1 cellular context compared by ENCODE assay signal in genomic region chr17:81711814-81712467, GRCh38.
A peak's percentile ranks its signal among the peaks of the same experiment; 100 is the strongest.
TF ChIP-seq lines count a peak whose summit lies in the region.

A gene with protein sequence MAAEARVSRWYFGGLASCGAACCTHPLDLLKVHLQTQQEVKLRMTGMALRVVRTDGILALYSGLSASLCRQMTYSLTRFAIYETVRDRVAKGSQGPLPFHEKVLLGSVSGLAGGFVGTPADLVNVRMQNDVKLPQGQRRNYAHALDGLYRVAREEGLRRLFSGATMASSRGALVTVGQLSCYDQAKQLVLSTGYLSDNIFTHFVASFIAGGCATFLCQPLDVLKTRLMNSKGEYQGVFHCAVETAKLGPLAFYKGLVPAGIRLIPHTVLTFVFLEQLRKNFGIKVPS (plus strand): TSS chr17:81712284. CDS start chr17:81712427, 143 bp downstream.

TF ChIP-seq in GM12878, 131 proteins besides CTCF, POLR2A, EP300 and RAD21 (continued from another document and continues in another):
- TF ChIP-seq, protein P1, sequence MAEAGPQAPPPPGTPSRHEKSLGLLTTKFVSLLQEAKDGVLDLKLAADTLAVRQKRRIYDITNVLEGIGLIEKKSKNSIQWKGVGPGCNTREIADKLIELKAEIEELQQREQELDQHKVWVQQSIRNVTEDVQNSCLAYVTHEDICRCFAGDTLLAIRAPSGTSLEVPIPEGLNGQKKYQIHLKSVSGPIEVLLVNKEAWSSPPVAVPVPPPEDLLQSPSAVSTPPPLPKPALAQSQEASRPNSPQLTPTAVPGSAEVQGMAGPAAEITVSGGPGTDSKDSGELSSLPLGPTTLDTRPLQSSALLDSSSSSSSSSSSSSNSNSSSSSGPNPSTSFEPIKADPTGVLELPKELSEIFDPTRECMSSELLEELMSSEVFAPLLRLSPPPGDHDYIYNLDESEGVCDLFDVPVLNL (IDR thresholded peaks at IDR 0.05; ENCODE audit: low read depth, low read length): peak; percentile 62
- TF ChIP-seq BMI1 (IDR thresholded peaks at IDR 0.05; ENCODE audit: borderline replicate concordance) (no peak), EZH2 (IDR thresholded peaks at IDR 0.05; ENCODE audit: borderline replicate concordance, control insufficient read depth, low read depth, low read length) (no peak), MYC (IDR thresholded peaks at IDR 0.05; ENCODE audit: insufficient read depth, insufficient read length, insufficient replicate concordance, low read length, severe bottlenecking) (no peak), ZNF592 (IDR thresholded peaks at IDR 0.05) (peak; percentile 68; the same call in 1 of the 2 replicates), ZSCAN29 (IDR thresholded peaks at IDR 0.05) (0 out of 2 replicates have a peak, but pooled peaks have one; percentile 17), DPF2 (IDR thresholded peaks at IDR 0.05) (peak; percentile 84), SREBF2 (IDR thresholded peaks at IDR 0.05; ENCODE audit: low read length) (no peak), RBBP5 (conservative IDR thresholded peaks at IDR 0.05) (no peak), EGR1 (IDR thresholded peaks at IDR 0.05; ENCODE audit: borderline replicate concordance in 1 of 2, low read depth in 2 of 2, low read length in 2 of 2) (0 out of 3 replicates have a peak, but pooled peaks of 1 of the 2 experiments have one; percentile 41), TAF1 (IDR thresholded peaks at IDR 0.05; ENCODE audit: borderline replicate concordance, low read depth, low read length) (0 out of 2 replicates have a peak, but pooled peaks have one; percentile 10), HDGF (IDR thresholded peaks at IDR 0.05) (no peak), CEBPB (IDR thresholded peaks at IDR 0.05; ENCODE audit: borderline replicate concordance in 1 of 2, low read depth in 2 of 2, low read length in 2 of 2) (no peak), MXI1 (IDR thresholded peaks at IDR 0.05; ENCODE audit: low read depth, low read length) (peak; percentile 93), PAX5 (IDR thresholded peaks at IDR 0.05; ENCODE audit: borderline replicate concordance, low read depth, low read length) (no peak), SPI1 (IDR thresholded peaks at IDR 0.05; ENCODE audit: borderline replicate concordance, insufficient read depth, low read depth, low read length) (no peak), TCF12 (IDR thresholded peaks at IDR 0.05; ENCODE audit: low read depth, low read length) (0 out of 2 replicates have a peak, but pooled peaks have one; percentile 30), SRF (IDR thresholded peaks at IDR 0.05; ENCODE audit: low read depth in 2 of 2, low read length in 2 of 2) (no peak), SIN3A (IDR thresholded peaks at IDR 0.05; ENCODE audit: low read depth, low read length) (no peak; the same call in 1 of the 2 replicates), RAD51 (IDR thresholded peaks at IDR 0.05) (peak; percentile 79), ZBED1 (IDR thresholded peaks at IDR 0.05; ENCODE audit: borderline replicate concordance) (no peak), RUNX3 (IDR thresholded peaks at IDR 0.05; ENCODE audit: low read length) (no peak), PAX8 (IDR thresholded peaks at IDR 0.05) (no peak), ZNF384 (IDR thresholded peaks at IDR 0.05; ENCODE audit: borderline replicate concordance, low read depth, low read length) (no peak), FOXK2 (IDR thresholded peaks at IDR 0.05) (no peak), RELA (IDR thresholded peaks at IDR 0.05; ENCODE audit: borderline replicate concordance, partially characterized antibody) (no peak), ATF7 (IDR thresholded peaks at IDR 0.05; ENCODE audit: low read depth) (no peak), BHLHE40 (IDR thresholded peaks at IDR 0.05; ENCODE audit: borderline replicate concordance in 1 of 2, low read depth in 2 of 2, low read length in 1 of 2) (peak; percentile 84 to 96; a peak in 3 of 4 replicates), STAT3 (IDR thresholded peaks at IDR 0.05; ENCODE audit: low read depth, low read length) (no peak), YY1 (IDR thresholded peaks at IDR 0.05; ENCODE audit: low read depth, low read length) (peak; percentile 27), SUPT20H (IDR thresholded peaks at IDR 0.05; ENCODE audit: borderline replicate concordance, control insufficient read depth, low read depth, low read length) (no peak), IKZF2 (IDR thresholded peaks at IDR 0.05) (no peak), NR2C2 (IDR thresholded peaks at IDR 0.05; ENCODE audit: borderline replicate concordance, control insufficient read depth, insufficient read length, low read depth) (no peak)
- TF ChIP-seq, protein P2, sequence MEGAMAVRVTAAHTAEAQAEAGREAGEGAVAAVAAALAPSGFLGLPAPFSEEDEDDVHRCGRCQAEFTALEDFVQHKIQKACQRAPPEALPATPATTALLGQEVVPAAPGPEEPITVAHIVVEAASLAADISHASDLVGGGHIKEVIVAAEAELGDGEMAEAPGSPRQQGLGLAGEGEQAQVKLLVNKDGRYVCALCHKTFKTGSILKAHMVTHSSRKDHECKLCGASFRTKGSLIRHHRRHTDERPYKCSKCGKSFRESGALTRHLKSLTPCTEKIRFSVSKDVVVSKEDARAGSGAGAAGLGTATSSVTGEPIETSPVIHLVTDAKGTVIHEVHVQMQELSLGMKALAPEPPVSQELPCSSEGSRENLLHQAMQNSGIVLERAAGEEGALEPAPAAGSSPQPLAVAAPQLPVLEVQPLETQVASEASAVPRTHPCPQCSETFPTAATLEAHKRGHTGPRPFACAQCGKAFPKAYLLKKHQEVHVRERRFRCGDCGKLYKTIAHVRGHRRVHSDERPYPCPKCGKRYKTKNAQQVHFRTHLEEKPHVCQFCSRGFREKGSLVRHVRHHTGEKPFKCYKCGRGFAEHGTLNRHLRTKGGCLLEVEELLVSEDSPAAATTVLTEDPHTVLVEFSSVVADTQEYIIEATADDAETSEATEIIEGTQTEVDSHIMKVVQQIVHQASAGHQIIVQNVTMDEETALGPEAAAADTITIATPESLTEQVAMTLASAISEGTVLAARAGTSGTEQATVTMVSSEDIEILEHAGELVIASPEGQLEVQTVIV (IDR thresholded peaks at IDR 0.05; ENCODE audit: borderline replicate concordance, partially characterized antibody): no peak
- TF ChIP-seq, protein P3, sequence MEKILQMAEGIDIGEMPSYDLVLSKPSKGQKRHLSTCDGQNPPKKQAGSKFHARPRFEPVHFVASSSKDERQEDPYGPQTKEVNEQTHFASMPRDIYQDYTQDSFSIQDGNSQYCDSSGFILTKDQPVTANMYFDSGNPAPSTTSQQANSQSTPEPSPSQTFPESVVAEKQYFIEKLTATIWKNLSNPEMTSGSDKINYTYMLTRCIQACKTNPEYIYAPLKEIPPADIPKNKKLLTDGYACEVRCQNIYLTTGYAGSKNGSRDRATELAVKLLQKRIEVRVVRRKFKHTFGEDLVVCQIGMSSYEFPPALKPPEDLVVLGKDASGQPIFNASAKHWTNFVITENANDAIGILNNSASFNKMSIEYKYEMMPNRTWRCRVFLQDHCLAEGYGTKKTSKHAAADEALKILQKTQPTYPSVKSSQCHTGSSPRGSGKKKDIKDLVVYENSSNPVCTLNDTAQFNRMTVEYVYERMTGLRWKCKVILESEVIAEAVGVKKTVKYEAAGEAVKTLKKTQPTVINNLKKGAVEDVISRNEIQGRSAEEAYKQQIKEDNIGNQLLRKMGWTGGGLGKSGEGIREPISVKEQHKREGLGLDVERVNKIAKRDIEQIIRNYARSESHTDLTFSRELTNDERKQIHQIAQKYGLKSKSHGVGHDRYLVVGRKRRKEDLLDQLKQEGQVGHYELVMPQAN (conservative IDR thresholded peaks at IDR 0.05): peak; percentile 97
- TF ChIP-seq, protein P4, sequence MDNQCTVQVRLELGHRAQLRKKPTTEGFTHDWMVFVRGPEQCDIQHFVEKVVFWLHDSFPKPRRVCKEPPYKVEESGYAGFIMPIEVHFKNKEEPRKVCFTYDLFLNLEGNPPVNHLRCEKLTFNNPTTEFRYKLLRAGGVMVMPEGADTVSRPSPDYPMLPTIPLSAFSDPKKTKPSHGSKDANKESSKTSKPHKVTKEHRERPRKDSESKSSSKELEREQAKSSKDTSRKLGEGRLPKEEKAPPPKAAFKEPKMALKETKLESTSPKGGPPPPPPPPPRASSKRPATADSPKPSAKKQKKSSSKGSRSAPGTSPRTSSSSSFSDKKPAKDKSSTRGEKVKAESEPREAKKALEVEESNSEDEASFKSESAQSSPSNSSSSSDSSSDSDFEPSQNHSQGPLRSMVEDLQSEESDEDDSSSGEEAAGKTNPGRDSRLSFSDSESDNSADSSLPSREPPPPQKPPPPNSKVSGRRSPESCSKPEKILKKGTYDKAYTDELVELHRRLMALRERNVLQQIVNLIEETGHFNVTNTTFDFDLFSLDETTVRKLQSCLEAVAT (IDR thresholded peaks at IDR 0.05): no peak
- TF ChIP-seq, protein P5, sequence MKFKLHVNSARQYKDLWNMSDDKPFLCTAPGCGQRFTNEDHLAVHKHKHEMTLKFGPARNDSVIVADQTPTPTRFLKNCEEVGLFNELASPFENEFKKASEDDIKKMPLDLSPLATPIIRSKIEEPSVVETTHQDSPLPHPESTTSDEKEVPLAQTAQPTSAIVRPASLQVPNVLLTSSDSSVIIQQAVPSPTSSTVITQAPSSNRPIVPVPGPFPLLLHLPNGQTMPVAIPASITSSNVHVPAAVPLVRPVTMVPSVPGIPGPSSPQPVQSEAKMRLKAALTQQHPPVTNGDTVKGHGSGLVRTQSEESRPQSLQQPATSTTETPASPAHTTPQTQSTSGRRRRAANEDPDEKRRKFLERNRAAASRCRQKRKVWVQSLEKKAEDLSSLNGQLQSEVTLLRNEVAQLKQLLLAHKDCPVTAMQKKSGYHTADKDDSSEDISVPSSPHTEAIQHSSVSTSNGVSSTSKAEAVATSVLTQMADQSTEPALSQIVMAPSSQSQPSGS (IDR thresholded peaks at IDR 0.05; ENCODE audit: low read length): no peak
- TF ChIP-seq, protein P6, sequence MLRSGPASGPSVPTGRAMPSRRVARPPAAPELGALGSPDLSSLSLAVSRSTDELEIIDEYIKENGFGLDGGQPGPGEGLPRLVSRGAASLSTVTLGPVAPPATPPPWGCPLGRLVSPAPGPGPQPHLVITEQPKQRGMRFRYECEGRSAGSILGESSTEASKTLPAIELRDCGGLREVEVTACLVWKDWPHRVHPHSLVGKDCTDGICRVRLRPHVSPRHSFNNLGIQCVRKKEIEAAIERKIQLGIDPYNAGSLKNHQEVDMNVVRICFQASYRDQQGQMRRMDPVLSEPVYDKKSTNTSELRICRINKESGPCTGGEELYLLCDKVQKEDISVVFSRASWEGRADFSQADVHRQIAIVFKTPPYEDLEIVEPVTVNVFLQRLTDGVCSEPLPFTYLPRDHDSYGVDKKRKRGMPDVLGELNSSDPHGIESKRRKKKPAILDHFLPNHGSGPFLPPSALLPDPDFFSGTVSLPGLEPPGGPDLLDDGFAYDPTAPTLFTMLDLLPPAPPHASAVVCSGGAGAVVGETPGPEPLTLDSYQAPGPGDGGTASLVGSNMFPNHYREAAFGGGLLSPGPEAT (IDR thresholded peaks at IDR 0.05; ENCODE audit: low read depth): 0 out of 2 replicates have a peak, but pooled peaks have one; percentile 7
- TF ChIP-seq, protein P7, sequence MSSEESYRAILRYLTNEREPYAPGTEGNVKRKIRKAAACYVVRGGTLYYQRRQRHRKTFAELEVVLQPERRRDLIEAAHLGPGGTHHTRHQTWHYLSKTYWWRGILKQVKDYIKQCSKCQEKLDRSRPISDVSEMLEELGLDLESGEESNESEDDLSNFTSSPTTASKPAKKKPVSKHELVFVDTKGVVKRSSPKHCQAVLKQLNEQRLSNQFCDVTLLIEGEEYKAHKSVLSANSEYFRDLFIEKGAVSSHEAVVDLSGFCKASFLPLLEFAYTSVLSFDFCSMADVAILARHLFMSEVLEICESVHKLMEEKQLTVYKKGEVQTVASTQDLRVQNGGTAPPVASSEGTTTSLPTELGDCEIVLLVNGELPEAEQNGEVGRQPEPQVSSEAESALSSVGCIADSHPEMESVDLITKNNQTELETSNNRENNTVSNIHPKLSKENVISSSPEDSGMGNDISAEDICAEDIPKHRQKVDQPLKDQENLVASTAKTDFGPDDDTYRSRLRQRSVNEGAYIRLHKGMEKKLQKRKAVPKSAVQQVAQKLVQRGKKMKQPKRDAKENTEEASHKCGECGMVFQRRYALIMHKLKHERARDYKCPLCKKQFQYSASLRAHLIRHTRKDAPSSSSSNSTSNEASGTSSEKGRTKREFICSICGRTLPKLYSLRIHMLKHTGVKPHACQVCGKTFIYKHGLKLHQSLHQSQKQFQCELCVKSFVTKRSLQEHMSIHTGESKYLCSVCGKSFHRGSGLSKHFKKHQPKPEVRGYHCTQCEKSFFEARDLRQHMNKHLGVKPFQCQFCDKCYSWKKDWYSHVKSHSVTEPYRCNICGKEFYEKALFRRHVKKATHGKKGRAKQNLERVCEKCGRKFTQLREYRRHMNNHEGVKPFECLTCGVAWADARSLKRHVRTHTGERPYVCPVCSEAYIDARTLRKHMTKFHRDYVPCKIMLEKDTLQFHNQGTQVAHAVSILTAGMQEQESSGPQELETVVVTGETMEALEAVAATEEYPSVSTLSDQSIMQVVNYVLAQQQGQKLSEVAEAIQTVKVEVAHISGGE (CRISPR knock-in tag; IDR thresholded peaks at IDR 0.05): no peak
